ENCODE assay signal across 31 cellular contexts in the genomic region with DNA sequence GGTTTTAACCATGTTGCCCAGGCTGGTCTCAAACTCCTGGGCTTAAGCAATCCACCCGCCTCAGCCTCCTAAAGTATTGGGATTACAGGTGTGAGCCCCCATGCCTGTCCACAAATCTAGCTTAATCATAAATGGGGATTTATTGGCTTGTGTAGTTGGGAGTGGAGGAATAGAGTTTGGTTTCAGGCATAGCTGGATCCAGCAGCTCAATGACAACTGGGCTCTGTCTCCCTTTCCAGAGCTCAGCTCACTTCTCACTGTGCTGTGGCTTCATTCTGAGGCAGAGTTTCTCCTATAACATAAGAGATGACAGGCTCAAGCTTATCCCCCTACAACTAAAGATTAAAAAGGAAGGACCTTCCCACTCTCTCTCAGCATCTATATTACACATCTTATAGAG.
DNase-seq lines count a peak whose midpoint lies in the region; ATAC-seq, FAIRE-seq and TF ChIP-seq lines count a peak whose summit lies in the region.
"Had no signal": no experiment of that assay in that cellular context is flagged by ENCODE, and none has a peak within 500 bp of the region (broad histone marks: within the 10 kb centered on the region; RNA-seq: fewer than 3 reads in every experiment).

No MANE protein-coding gene starts in this region.

- no peak overlapping the region for H2AK5ac ChIP-seq in trophoblast cell (ENCODE audit: low read length)

- CTCF ChIA-PET in HepG2 (lab: Yijun Ruan, JAX; ENCODE audit: low intra/inter-chr PET ratio, low total read pairs), result no interaction called here

- H4K91ac ChIP-seq in trophoblast cell (ENCODE audit: low read depth, low read length), result no peak overlapping the region

- peak overlapping the region; percentile 41 for H3K4ac ChIP-seq in trophoblast cell (ENCODE audit: low read depth, low read length)

- no peak overlapping the region for H2BK12ac ChIP-seq in trophoblast cell (ENCODE audit: low read length)

- H3K14ac ChIP-seq in trophoblast cell (ENCODE audit: low read length), result no peak overlapping the region

- H3K4me2 ChIP-seq in HepG2 (ENCODE audit: low read depth, low read length), result no peak overlapping the region
- no peak overlapping the region for H3K4me2 ChIP-seq in trophoblast cell (ENCODE audit: low read length)
- H3K4me2 ChIP-seq: A549; BLaER1; BLaER1 treated with 17β-estradiol and CSF1 and Interleukin-3, amounts not matched to agents 10 nM and 100 nM had no signal

- H3K27ac ChIP-seq in HepG2 (ENCODE audit: extremely low read length, insufficient read depth, low read length), result no peak overlapping the region
- no peak overlapping the region for H3K27ac ChIP-seq in right lobe of liver
- H3K27ac ChIP-seq in trophoblast cell (ENCODE audit: low read depth, low read length), result no peak overlapping the region
- H3K27ac ChIP-seq: 22Rv1; BLaER1; BLaER1 treated with 17β-estradiol and CSF1 and Interleukin-3, amounts not matched to agents 10 nM and 100 nM; C4-2B had no signal

- H2BK5ac ChIP-seq in trophoblast cell (ENCODE audit: low read depth, low read length, poor library complexity), result no peak overlapping the region

- BruUV-seq in HepG2 (replicated peaks; lab: Mats Ljungman, UMichigan), result no TSS peak

- H3K18ac ChIP-seq in trophoblast cell (ENCODE audit: low read length), result no peak overlapping the region

- TF ChIP-seq EP300 in HepG2 (IDR thresholded peaks at IDR 0.05; ENCODE audit: low read depth in 2 of 2, low read length in 2 of 2) (no peak), HepG2 (CRISPR knock-in tag; IDR thresholded peaks at IDR 0.05; ENCODE audit: borderline replicate concordance) (no peak)

- in situ Hi-C loops in HepG2 (cut with HindIII; ENCODE audit: extremely low pct_ligation_motif_present, low pct_unique_long_range_greater_than_20kb), result no loop called here

- no peak overlapping the region for H4K8ac ChIP-seq in trophoblast cell (ENCODE audit: low read depth, low read length)

- H3K79me2 ChIP-seq in HepG2 (ENCODE audit: insufficient read depth, low read length) (no peaks in the 10 kb centered on the region), trophoblast cell (ENCODE audit: control insufficient read depth, insufficient read depth, low read length, poor library complexity) (peaks cover 4% of the 10 kb centered on the region)

- POLR2A ChIA-PET in HepG2 (lab: Yijun Ruan, JAX), result no interaction called here

- H3K9ac ChIP-seq in HepG2 (ENCODE audit: insufficient read depth, low read depth, low read length), result no peak overlapping the region
- H3K9ac ChIP-seq in trophoblast cell (ENCODE audit: low read length), result no peak overlapping the region
- H3K9ac ChIP-seq: BLaER1; BLaER1 treated with 17β-estradiol and CSF1 and Interleukin-3, amounts not matched to agents 10 nM and 100 nM had no signal

- H3K79me1 ChIP-seq in trophoblast cell (ENCODE audit: low read length), result no peaks in the 10 kb centered on the region

- peaks cover 0 to 3% of the 10 kb centered on the region in 2 experiments; a peak in 1 of 5 replicates for H3K36me3 ChIP-seq in HepG2 (replicated peaks in 1 of 2; ENCODE audit: control insufficient read depth in 1 of 2, insufficient read depth in 2 of 2, low read length in 2 of 2)
- no peaks in the 10 kb centered on the region for H3K36me3 ChIP-seq in right lobe of liver
- peaks cover 0 to 2% of the 10 kb centered on the region in 2 experiments for H3K36me3 ChIP-seq in trophoblast cell (ENCODE audit: control insufficient read depth in 1 of 2, insufficient read depth in 2 of 2, low read length in 2 of 2)
- H3K36me3 ChIP-seq: BE2C; BLaER1; BLaER1 treated with 17β-estradiol and CSF1 and Interleukin-3, amounts not matched to agents 10 nM and 100 nM had no signal

- intact Hi-C loops in HepG2 (cut with micrococcal nuclease; ENCODE audit: unreplicated experiment), result no loop called here
- intact Hi-C loops in right lobe of liver (cut with DNase I), result no loop called here

- H3K9me3 ChIP-seq in HepG2 (ENCODE audit: low read length) (peaks cover 12% of the 10 kb centered on the region), right lobe of liver (no peaks in the 10 kb centered on the region), trophoblast cell (ENCODE audit: insufficient read depth, low read depth, low read length) (peaks cover 2% of the 10 kb centered on the region)
- H3K9me3 ChIP-seq: BE2C had no signal

- FAIRE-seq in HepG2 (lab: Jason Lieb, UNC), result no peak
- FAIRE-seq: A204.1, A549, D721Med had no signal

- no peak for DNase-seq in HepG2 (ENCODE audit: low spot score)
- DNase-seq in right lobe of liver, result no peak
- DNase-seq in trophoblast cell, result no peak
- DNase-seq in activated naive CD4-positive, alpha-beta T cell (lab: John Stamatoyannopoulos, UW), result no peak
- DNase-seq: 8988T; ACHN; AML-193; BE2C; C1 segment of cervical spinal cord; Caco-2; Calu3; CD4-positive, alpha-beta memory T cell; CD4-positive, alpha-beta T cell; CD4-positive, CD25-positive, alpha-beta regulatory T cell; CD8-positive, alpha-beta memory T cell; CD8-positive, alpha-beta T cell; COR-L47; DMS 273 treated with DMSO at 0.1 percent for 48 hours; DMS153; DMS53; DMS79; DMS79 treated with DMSO at 0.1 percent for 48 hours; DND-41; EL had no signal

- H3K4me3 ChIP-seq in HepG2 (replicated peaks in 1 of 3; ENCODE audit: insufficient read depth in 1 of 3, low read depth in 2 of 3, low read length in 3 of 3) (no peak overlapping the region), right lobe of liver (no peak overlapping the region), trophoblast cell (ENCODE audit: low read depth, low read length) (no peak overlapping the region)
- H3K4me3 ChIP-seq: A549; BLaER1; BLaER1 treated with 17β-estradiol and CSF1 and Interleukin-3, amounts not matched to agents 10 nM and 100 nM had no signal

- TF ChIP-seq CTCF in HepG2 (CRISPR knock-in tag; IDR thresholded peaks at IDR 0.05) (no peak), right lobe of liver (IDR thresholded peaks at IDR 0.05) (no peak)

- TF ChIP-seq POLR2A in HepG2 (IDR thresholded peaks at IDR 0.05; ENCODE audit: insufficient read depth in 1 of 2, low read depth in 2 of 2, low read length in 2 of 2), result no peak
- TF ChIP-seq POLR2A in right lobe of liver (IDR thresholded peaks at IDR 0.05), result no peak

- ATAC-seq in HepG2 (no peak), right lobe of liver (no peak)
- ATAC-seq: A549; CD8-positive, alpha-beta T cell had no signal

- no peak overlapping the region for H2AFZ ChIP-seq in HepG2 (ENCODE audit: low read length)
- no peak overlapping the region for H2AFZ ChIP-seq in trophoblast cell (ENCODE audit: insufficient read depth, low read length, poor library complexity)

- H4K12ac ChIP-seq in trophoblast cell (ENCODE audit: low read depth, low read length), result no peak overlapping the region

- WGBS in HepG2 (ENCODE audit: low lambda C conversion rate), result 100% methylated on average over 1 of the region's 1 CpG
- WGBS in right lobe of liver (ENCODE audit: insufficient coverage, low coverage, low lambda C conversion rate, missing lambda C conversion rate), result no CpG with 5 or more reads among the region's 1 CpG
- WGBS in trophoblast cell (ENCODE audit: extremely low coverage, insufficient coverage, insufficient read length), result no CpG with 5 or more reads among the region's 1 CpG

- no peak overlapping the region for H3K23ac ChIP-seq in trophoblast cell (ENCODE audit: low read length)

- no peak overlapping the region for H2BK120ac ChIP-seq in trophoblast cell (ENCODE audit: insufficient read depth, low read length, poor library complexity)

- TF ChIP-seq RAD21 in HepG2 (CRISPR knock-in tag; IDR thresholded peaks at IDR 0.05), result no peak

- H3K4me1 ChIP-seq in HepG2 (ENCODE audit: insufficient read depth, low read length) (no peaks in the 10 kb centered on the region), right lobe of liver (no peaks in the 10 kb centered on the region), trophoblast cell (ENCODE audit: control insufficient read depth in 1 of 2, insufficient read depth in 2 of 2, low read length in 2 of 2) (peaks cover 0 to 4% of the 10 kb centered on the region in 2 experiments)
- H3K4me1 ChIP-seq: BE2C; BLaER1; BLaER1 treated with 17β-estradiol and CSF1 and Interleukin-3, amounts not matched to agents 10 nM and 100 nM; Caco-2 had no signal

- H3K27me3 ChIP-seq in HepG2 (ENCODE audit: control insufficient read depth in 1 of 2, insufficient read depth in 2 of 2, low read length in 2 of 2) (no peaks in the 10 kb centered on the region), right lobe of liver (no peaks in the 10 kb centered on the region), trophoblast cell (ENCODE audit: insufficient read depth, low read length) (no peaks in the 10 kb centered on the region)
- H3K27me3 ChIP-seq: BE2C; BLaER1; BLaER1 treated with 17β-estradiol and CSF1 and Interleukin-3, amounts not matched to agents 10 nM and 100 nM had no signal

- H4K20me1 ChIP-seq in HepG2 (ENCODE audit: insufficient read depth, low read length), result no peaks in the 10 kb centered on the region
- H4K20me1 ChIP-seq: BLaER1; BLaER1 treated with 17β-estradiol and CSF1 and Interleukin-3, amounts not matched to agents 10 nM and 100 nM had no signal

TF ChIP-seq in HepG2, 621 proteins besides CTCF, POLR2A, EP300 and RAD21:
- TF ChIP-seq POLR2AphosphoS2 (IDR thresholded peaks at IDR 0.05; ENCODE audit: low read depth, low read length), result no peak
- no peak for TF ChIP-seq ETV6 (CRISPR knock-in tag; conservative IDR thresholded peaks at IDR 0.05)
- TF ChIP-seq ZNF329 (CRISPR knock-in tag; IDR thresholded peaks at IDR 0.05; ENCODE audit: low read depth), result peak; percentile 96
- no peak for TF ChIP-seq ZNF10 (CRISPR knock-in tag; IDR thresholded peaks at IDR 0.05; ENCODE audit: borderline replicate concordance, low read depth)
TF ChIP-seq in HepG2: peak in this region for 1.
